Comparison of ENCODE assay signal across 15 cellular contexts in the genomic region with DNA sequence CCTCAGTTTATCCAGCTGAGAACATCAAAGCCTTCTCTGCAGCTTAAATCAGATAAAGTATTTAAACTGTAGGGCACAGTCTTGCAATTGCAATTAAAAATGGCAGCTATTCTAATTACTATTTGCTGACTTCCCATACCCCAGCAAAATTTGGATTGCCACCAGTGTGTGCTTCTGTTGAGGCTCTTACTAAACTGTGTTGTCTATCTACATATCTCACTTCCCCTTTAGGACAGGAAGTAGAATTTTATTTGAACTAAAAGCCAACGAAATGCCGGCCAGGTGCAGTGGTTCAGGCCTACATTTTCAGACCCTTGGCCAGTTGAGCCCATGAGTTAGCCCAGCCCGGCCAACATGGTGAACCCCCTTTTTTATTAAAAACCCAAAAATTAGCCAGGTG. TPM values are rescaled to one million over a fixed set of nuclear protein-coding genes. Genes with fewer than 3 reads are reported as not detected.
DNase-seq lines count a peak whose midpoint lies in the region; ATAC-seq and TF ChIP-seq lines count a peak whose summit lies in the region.
"Had no signal": no experiment of that assay in that cellular context is flagged by ENCODE, and none has a peak within 500 bp of the region (broad histone marks: within the 10 kb centered on the region; RNA-seq: fewer than 3 reads in every experiment).

No MANE protein-coding gene starts in this region.

- H3K36me3 Mint-ChIP-seq in T-helper 2 cell treated with Interferon-gamma antibody and Interleukin-4, amounts not matched to agents 5 μg/mL and 100 μg/mL, for 36 hours (ENCODE audit: low read depth), result no peaks in the 10 kb centered on the region

- peaks cover 17% of the 10 kb centered on the region for H3K27me3 Mint-ChIP-seq in T-helper 2 cell treated with Interferon-gamma antibody and Interleukin-4, amounts not matched to agents 5 μg/mL and 100 μg/mL, for 36 hours (ENCODE audit: low read depth)

- no peaks in the 10 kb centered on the region for H3K4me1 ChIP-seq in transverse colon
- no peaks in the 10 kb centered on the region for H3K4me1 ChIP-seq in tibial nerve

- intact Hi-C loops in transverse colon (cut with DNase I; ENCODE audit: low total_unique reads), result no loop called here

- peak; percentile 26 for DNase-seq in OCI-M1 (lab: John Stamatoyannopoulos, UW)
- no peak for DNase-seq in T-helper 2 cell treated with Interferon-gamma antibody and Interleukin-4, amounts not matched to agents 5 μg/mL and 100 μg/mL, for 36 hours (ENCODE audit: low spot score)
- no peak for DNase-seq in transverse colon
- no peak for DNase-seq in C1 segment of cervical spinal cord (lab: John Stamatoyannopoulos, UW)
- no peak for DNase-seq in tibial nerve (ENCODE audit: low spot score in 2 of 2)
- DNase-seq: activated gamma-delta T cell treated with Interleukin-2 at 50 U/mL for 16 hours; dermis blood vessel endothelial cell; HFFc6; stimulated activated CD4-positive, alpha-beta T cell treated with anti-CD3 and anti-CD28 coated beads, Interleukin-15, amount 100 ng/mL, for 24 hours had no signal

- 79% methylated on average over 3 of the region's 3 CpGs; no CpG with 5 or more reads in 1 of the 2 donors for WGBS in transverse colon (ENCODE audit: low coverage in 1 of 2), 2 donors
- WGBS in tibial nerve, 2 donors, result 64 to 73% methylated on average over 2 to 3 of the region's 3 CpGs

- TF ChIP-seq POLR2A in transverse colon (IDR thresholded peaks at IDR 0.05) (no peak), tibial nerve (IDR thresholded peaks at IDR 0.05) (no peak)

- no peak for TF ChIP-seq CTCF in transverse colon (IDR thresholded peaks at IDR 0.05)
- no peak for TF ChIP-seq CTCF in tibial nerve (IDR thresholded peaks at IDR 0.05)

- ATAC-seq in GM18508 (IDR thresholded peaks at IDR 0.05; ENCODE audit: insufficient read depth, unreplicated experiment) (peak; percentile 84), GM21423 (IDR thresholded peaks at IDR 0.05; ENCODE audit: unreplicated experiment) (peak; percentile 92), HG03103 (IDR thresholded peaks at IDR 0.05; ENCODE audit: low read depth, unreplicated experiment) (peak; percentile 90)

- no peaks in the 10 kb centered on the region for H3K9me3 Mint-ChIP-seq in T-helper 2 cell treated with Interferon-gamma antibody and Interleukin-4, amounts not matched to agents 5 μg/mL and 100 μg/mL, for 36 hours
- H3K9me3 Mint-ChIP-seq: HFFc6; T-helper 1 cell treated with Interleukin-12 subunit alpha and Interleukin-12 subunit beta and Interleukin-4 antibody, amounts not matched to agents 30 μg/mL and 1 μg/mL, for 36 hours had no signal

- H3K27ac Mint-ChIP-seq in T-helper 2 cell treated with Interferon-gamma antibody and Interleukin-4, amounts not matched to agents 5 μg/mL and 100 μg/mL, for 36 hours, result no peak overlapping the region
- H3K27ac Mint-ChIP-seq: HFFc6; T-helper 1 cell treated with Interleukin-12 subunit alpha and Interleukin-12 subunit beta and Interleukin-4 antibody, amounts not matched to agents 30 μg/mL and 1 μg/mL, for 36 hours had no signal

- H3K36me3 ChIP-seq in transverse colon (no peaks in the 10 kb centered on the region), tibial nerve (no peaks in the 10 kb centered on the region)

- H3K27me3 ChIP-seq in transverse colon (no peaks in the 10 kb centered on the region), tibial nerve (no peaks in the 10 kb centered on the region)

- TF ChIP-seq EP300 in transverse colon (IDR thresholded peaks at IDR 0.05; ENCODE audit: low read depth) (no peak), tibial nerve (IDR thresholded peaks at IDR 0.05) (no peak)

- no peaks in the 10 kb centered on the region for H3K9me3 ChIP-seq in transverse colon
- H3K9me3 ChIP-seq in tibial nerve, result peaks cover 0 to 4% (median 0%) of the 10 kb centered on the region in 4 donors

- H3K4me3 ChIP-seq in transverse colon, result no peak overlapping the region
- H3K4me3 ChIP-seq in tibial nerve, result no peak overlapping the region

- H3K27ac ChIP-seq in transverse colon (peak overlapping the region in 1 of 4 donors; percentile 3), tibial nerve (peak overlapping the region in 1 of 4 donors; percentile 26)

- H3K4me1 Mint-ChIP-seq in T-helper 2 cell treated with Interferon-gamma antibody and Interleukin-4, amounts not matched to agents 5 μg/mL and 100 μg/mL, for 36 hours (ENCODE audit: low read depth), result no peaks in the 10 kb centered on the region

- no peak overlapping the region for H3K4me3 Mint-ChIP-seq in T-helper 2 cell treated with Interferon-gamma antibody and Interleukin-4, amounts not matched to agents 5 μg/mL and 100 μg/mL, for 36 hours
- H3K4me3 Mint-ChIP-seq: HFFc6; T-helper 1 cell treated with Interleukin-12 subunit alpha and Interleukin-12 subunit beta and Interleukin-4 antibody, amounts not matched to agents 30 μg/mL and 1 μg/mL, for 36 hours had no signal

- in situ Hi-C loops in transverse colon (cut with MboI; ENCODE audit: low pct_ligation_motif_present in 1 of 4, low pct_unique_long_range_greater_than_20kb in 1 of 4, low sequenced_read_pairs in 3 of 4), result no loop called here

RNA-seq across cellular contexts. Expression of a gene that starts 7.1 kb away (rescaled TPM):
- total RNA-seq in transverse colon (not detected), tibial nerve (not detected)
- total RNA-seq: dermis blood vessel endothelial cell, HFFc6, myocyte, temporal lobe had no signal

RNA-seq across cellular contexts. Expression of a gene that starts 19.0 kb away (rescaled TPM):
- 1 to 10 TPM in 2 of 4 donors, not detected in 2; 1.1 to 4.4 TPM for total RNA-seq in transverse colon
- total RNA-seq in tibial nerve, result 10 to 100 TPM in 1 of 4 donors, not detected in 3; 12.6 TPM
- total RNA-seq: HFFc6, myocyte, temporal lobe had no signal

RNA-seq across cellular contexts. Expression of a gene that starts 36.6 kb away (rescaled TPM):
- 10 to 100 TPM in 2 of 4 donors, 1 to 10 TPM in 1, not detected in 1; 6.0 to 38.9 (median 17.1) TPM for total RNA-seq in transverse colon
- 10 to 100 TPM in 3 of 4 donors, 1 to 10 TPM in 1; 7.8 to 58.8 (median 16.6) TPM for total RNA-seq in tibial nerve
- total RNA-seq: temporal lobe had no signal

RNA-seq across cellular contexts. Expression of a gene that starts 56.9 kb away (rescaled TPM):
- total RNA-seq in transverse colon (not detected), tibial nerve (not detected)
- total RNA-seq: HFFc6, myocyte, temporal lobe had no signal
